In the genomic region with DNA sequence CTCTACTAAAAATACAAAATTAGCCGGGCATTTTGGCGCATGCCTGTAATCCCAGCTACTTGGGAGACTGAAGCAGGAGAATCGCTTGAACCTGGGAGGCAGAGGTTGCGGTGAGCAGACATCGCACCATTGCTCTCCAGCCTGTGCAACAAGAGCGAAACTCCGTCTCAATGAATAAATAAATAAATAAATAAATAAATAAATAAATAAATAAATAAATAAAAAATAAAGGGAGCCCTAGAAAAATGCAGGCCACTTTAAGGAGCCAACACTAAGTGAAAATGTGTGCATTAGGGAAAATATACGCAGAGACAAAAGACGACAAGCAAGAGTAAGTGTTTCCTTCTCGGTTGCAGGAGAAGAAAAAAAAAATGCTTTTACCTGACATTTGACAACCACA, we compare ENCODE assay signal across 8 cellular contexts.
"Had no signal": no experiment of that assay in that cellular context is flagged by ENCODE, and none has a peak within 500 bp of the region (broad histone marks: within the 10 kb centered on the region; RNA-seq: fewer than 3 reads in every experiment).

No MANE protein-coding gene starts in this region.

- ATAC-seq: HepG2, K562 had no signal

- H3K4me3 ChIP-seq: K562 had no signal

- FAIRE-seq: HepG2, HTR-8/SVneo, K562 had no signal

- H3K4me2 ChIP-seq: KMS-11 had no signal

- DNase-seq: IMR-90, KBM-7, KG1 had no signal

- H3K27ac ChIP-seq: HL-60, KMS-11 had no signal
